In genomic region chr12:45990468-45991288, GRCh38 we compare ENCODE assay signal across 1 cellular context.
TF ChIP-seq lines count a peak whose summit lies in the region.

TSS of gene SCAF11 (minus strand) at chr12:45990574. CDS start at chr12:45964167, 26,407 bp downstream.

TF ChIP-seq in HepG2, 621 proteins besides CTCF, POLR2A, EP300 and RAD21 (continued from another document and continues in another):
- peak; percentile 55; the same call in 1 of the 2 replicates for TF ChIP-seq USF2 (IDR thresholded peaks at IDR 0.05; ENCODE audit: low read depth, low read length)
- peak; percentile 87 for TF ChIP-seq USF2 (CRISPR knock-in tag; IDR thresholded peaks at IDR 0.05; ENCODE audit: borderline replicate concordance)
- no peak for TF ChIP-seq HNRNPL (IDR thresholded peaks at IDR 0.05; ENCODE audit: low read depth, low read length)
- no peak for TF ChIP-seq DMTF1 (CRISPR knock-in tag; IDR thresholded peaks at IDR 0.05)
- no peak for TF ChIP-seq NFE2L2 (IDR thresholded peaks at IDR 0.05; ENCODE audit: low read length)
- peak; percentile 92; the same call in 1 of the 2 replicates for TF ChIP-seq ZZZ3 (CRISPR knock-in tag; IDR thresholded peaks at IDR 0.05; ENCODE audit: borderline replicate concordance)
- peak; percentile 53 for TF ChIP-seq AHR (CRISPR knock-in tag; IDR thresholded peaks at IDR 0.05)
- no peak for TF ChIP-seq FUBP1 (CRISPR knock-in tag; IDR thresholded peaks at IDR 0.05; ENCODE audit: borderline replicate concordance)
- TF ChIP-seq ZXDC (CRISPR knock-in tag; IDR thresholded peaks at IDR 0.05): no peak; the same call in 1 of the 2 replicates
- peak; percentile 93 for TF ChIP-seq ZNF224 (CRISPR knock-in tag; IDR thresholded peaks at IDR 0.05)
- 0 out of 2 replicates have a peak, but pooled peaks have one; percentile 51 for TF ChIP-seq NR2F6 (IDR thresholded peaks at IDR 0.05)
- peak; percentile 79; the same call in 1 of the 2 replicates for TF ChIP-seq NR2F6 (CRISPR knock-in tag; IDR thresholded peaks at IDR 0.05)
- peak; percentile 58; the same call in 1 of the 2 replicates for TF ChIP-seq ZNF33B (CRISPR knock-in tag; IDR thresholded peaks at IDR 0.05)
- peak; percentile 96 for TF ChIP-seq SALL1 (CRISPR knock-in tag; IDR thresholded peaks at IDR 0.05)
- no peak for TF ChIP-seq RFX1 (IDR thresholded peaks at IDR 0.05)
- no peak for TF ChIP-seq ATM (IDR thresholded peaks at IDR 0.05; ENCODE audit: borderline replicate concordance)
- no peak; the same call in 1 of the 2 replicates for TF ChIP-seq KLF9 (CRISPR knock-in tag; IDR thresholded peaks at IDR 0.05; ENCODE audit: low read depth)
- peak; percentile 87; the same call in 1 of the 2 replicates for TF ChIP-seq STAT6 (CRISPR knock-in tag; IDR thresholded peaks at IDR 0.05; ENCODE audit: borderline replicate concordance)
- peak; percentile 80; the same call in 1 of the 2 replicates for TF ChIP-seq ZNF670 (CRISPR knock-in tag; IDR thresholded peaks at IDR 0.05; ENCODE audit: borderline replicate concordance)
- peak; percentile 86; the same call in 1 of the 2 replicates for TF ChIP-seq SP140L (CRISPR knock-in tag; IDR thresholded peaks at IDR 0.05; ENCODE audit: borderline replicate concordance)
- TF ChIP-seq IKZF5 (CRISPR knock-in tag; IDR thresholded peaks at IDR 0.05): peak; percentile 89
- peak; percentile 81 for TF ChIP-seq ELF3 (CRISPR knock-in tag; IDR thresholded peaks at IDR 0.05)
- TF ChIP-seq SOX13 (IDR thresholded peaks at IDR 0.05): no peak
- TF ChIP-seq SOX13 (CRISPR knock-in tag; conservative IDR thresholded peaks at IDR 0.05 in 1 of 2, IDR thresholded peaks at IDR 0.05 in 1 of 2): peak in 1 of 2 experiments; percentile 75; a peak in 2 of 4 replicates
- peak; percentile 53; the same call in 1 of the 2 replicates for TF ChIP-seq MEF2D (CRISPR knock-in tag; IDR thresholded peaks at IDR 0.05)
- TF ChIP-seq TOE1 (CRISPR knock-in tag; IDR thresholded peaks at IDR 0.05): 0 out of 2 replicates have a peak, but pooled peaks have one; percentile 4
- 0 out of 2 replicates have a peak, but pooled peaks have one; percentile 47 for TF ChIP-seq FOXP1 (IDR thresholded peaks at IDR 0.05)
- TF ChIP-seq FOXP1 (CRISPR knock-in tag; IDR thresholded peaks at IDR 0.05): no peak; the same call in 1 of the 2 replicates
- TF ChIP-seq ISL2 (CRISPR knock-in tag; IDR thresholded peaks at IDR 0.05): no peak
- TF ChIP-seq YEATS2 (CRISPR knock-in tag; IDR thresholded peaks at IDR 0.05; ENCODE audit: borderline replicate concordance): no peak; the same call in 1 of the 2 replicates
- TF ChIP-seq ZNF549 (CRISPR knock-in tag; IDR thresholded peaks at IDR 0.05): peak; percentile 65; the same call in 1 of the 2 replicates
- TF ChIP-seq TFAP4 (IDR thresholded peaks at IDR 0.05; ENCODE audit: borderline replicate concordance, low read depth): peak; percentile 80; the same call in 1 of the 2 replicates
- TF ChIP-seq NFKBIZ (CRISPR knock-in tag; IDR thresholded peaks at IDR 0.05): 0 out of 2 replicates have a peak, but pooled peaks have one; percentile 63
- TF ChIP-seq SMARCC2 (IDR thresholded peaks at IDR 0.05): no peak
- TF ChIP-seq ZFP36 (IDR thresholded peaks at IDR 0.05; ENCODE audit: borderline replicate concordance, low read depth, low read length, partially characterized antibody): no peak
- no peak for TF ChIP-seq ZMYM2 (CRISPR knock-in tag; IDR thresholded peaks at IDR 0.05)
- TF ChIP-seq EZH2 (conservative IDR thresholded peaks at IDR 0.05; ENCODE audit: low read depth, low read length): no peak
- 0 out of 2 replicates have a peak, but pooled peaks have one; percentile 45 for TF ChIP-seq REL (CRISPR knock-in tag; conservative IDR thresholded peaks at IDR 0.05)
- no peak for TF ChIP-seq DDIT3 (CRISPR knock-in tag; IDR thresholded peaks at IDR 0.05)
- peak; percentile 84 for TF ChIP-seq ZFP37 (CRISPR knock-in tag; IDR thresholded peaks at IDR 0.05; ENCODE audit: borderline replicate concordance)
- peak; percentile 27 for TF ChIP-seq ZFX (CRISPR knock-in tag; IDR thresholded peaks at IDR 0.05; ENCODE audit: low read depth)
- peak; percentile 59; the same call in 1 of the 2 replicates for TF ChIP-seq HIVEP1 (CRISPR knock-in tag; IDR thresholded peaks at IDR 0.05)
- peak; percentile 97; the same call in 1 of the 2 replicates for TF ChIP-seq ZNF251 (CRISPR knock-in tag; IDR thresholded peaks at IDR 0.05)
- TF ChIP-seq ZNF101 (CRISPR knock-in tag; IDR thresholded peaks at IDR 0.05; ENCODE audit: borderline replicate concordance, low read depth): 0 out of 2 replicates have a peak, but pooled peaks have one; percentile 75
- peak; percentile 37; the same call in 1 of the 2 replicates for TF ChIP-seq RFX3 (CRISPR knock-in tag; IDR thresholded peaks at IDR 0.05)
- TF ChIP-seq ZSCAN30 (CRISPR knock-in tag; IDR thresholded peaks at IDR 0.05): peak; percentile 38; the same call in 1 of the 2 replicates
- TF ChIP-seq HDAC2 (CRISPR knock-in tag; IDR thresholded peaks at IDR 0.05): peak; percentile 89
- TF ChIP-seq MXD4 (CRISPR knock-in tag; IDR thresholded peaks at IDR 0.05): peak; percentile 89; the same call in 1 of the 2 replicates
- peak; percentile 36; the same call in 1 of the 2 replicates for TF ChIP-seq ATF7-NPFF (CRISPR knock-in tag; IDR thresholded peaks at IDR 0.05; ENCODE audit: low read depth)
- TF ChIP-seq POLR2AphosphoS2 (IDR thresholded peaks at IDR 0.05; ENCODE audit: low read depth, low read length): peak; percentile 88; the same call in 1 of the 2 replicates
- TF ChIP-seq ZUFSP (CRISPR knock-in tag; IDR thresholded peaks at IDR 0.05; ENCODE audit: borderline replicate concordance): no peak
- peak; percentile 60; the same call in 1 of the 2 replicates for TF ChIP-seq ZNF563 (CRISPR knock-in tag; IDR thresholded peaks at IDR 0.05)
